ENCODE assay signal across 1 cellular context in the genomic region with DNA sequence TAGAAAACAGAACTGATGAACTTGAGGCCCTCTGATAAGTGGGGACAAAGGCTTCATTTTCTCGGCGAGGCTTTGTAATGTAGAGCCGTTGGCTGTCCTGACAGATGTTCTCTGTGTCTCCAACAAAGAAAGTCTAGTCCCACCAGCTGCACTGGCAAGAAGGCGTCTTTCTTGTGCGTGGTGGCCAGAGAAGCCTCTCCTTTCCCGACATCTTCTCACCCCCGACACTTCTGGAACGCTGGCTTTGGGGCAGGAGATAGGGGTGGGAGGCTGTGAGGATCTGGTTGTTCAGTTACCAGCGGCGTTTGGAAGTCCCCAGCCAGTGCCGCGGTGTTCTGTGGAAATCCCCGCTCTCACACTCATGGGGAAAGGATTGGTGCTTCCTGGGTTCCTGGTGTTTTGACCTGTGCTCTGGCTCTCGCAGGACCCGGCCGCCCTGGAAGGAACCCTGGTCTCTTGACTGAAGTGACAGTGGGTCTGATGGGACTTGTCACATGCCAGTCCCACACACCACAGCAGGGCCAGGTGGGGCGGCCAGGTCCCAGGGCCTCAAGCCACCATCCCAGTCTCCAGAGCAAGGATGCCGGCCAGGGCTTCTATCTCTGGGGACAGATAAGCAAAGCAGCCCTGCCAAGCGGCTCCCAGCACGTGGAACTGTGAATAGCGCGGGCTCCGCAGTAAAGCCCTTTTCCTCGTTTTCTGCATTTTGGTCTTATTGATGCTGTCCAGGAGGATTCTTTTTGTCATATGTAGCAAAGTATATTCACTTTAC.
TF ChIP-seq lines count a peak whose summit lies in the region.

No MANE protein-coding gene starts in this region.

TF ChIP-seq in GM23338, 12 proteins besides CTCF, POLR2A, EP300 and RAD21:
- TF ChIP-seq, protein P1, sequence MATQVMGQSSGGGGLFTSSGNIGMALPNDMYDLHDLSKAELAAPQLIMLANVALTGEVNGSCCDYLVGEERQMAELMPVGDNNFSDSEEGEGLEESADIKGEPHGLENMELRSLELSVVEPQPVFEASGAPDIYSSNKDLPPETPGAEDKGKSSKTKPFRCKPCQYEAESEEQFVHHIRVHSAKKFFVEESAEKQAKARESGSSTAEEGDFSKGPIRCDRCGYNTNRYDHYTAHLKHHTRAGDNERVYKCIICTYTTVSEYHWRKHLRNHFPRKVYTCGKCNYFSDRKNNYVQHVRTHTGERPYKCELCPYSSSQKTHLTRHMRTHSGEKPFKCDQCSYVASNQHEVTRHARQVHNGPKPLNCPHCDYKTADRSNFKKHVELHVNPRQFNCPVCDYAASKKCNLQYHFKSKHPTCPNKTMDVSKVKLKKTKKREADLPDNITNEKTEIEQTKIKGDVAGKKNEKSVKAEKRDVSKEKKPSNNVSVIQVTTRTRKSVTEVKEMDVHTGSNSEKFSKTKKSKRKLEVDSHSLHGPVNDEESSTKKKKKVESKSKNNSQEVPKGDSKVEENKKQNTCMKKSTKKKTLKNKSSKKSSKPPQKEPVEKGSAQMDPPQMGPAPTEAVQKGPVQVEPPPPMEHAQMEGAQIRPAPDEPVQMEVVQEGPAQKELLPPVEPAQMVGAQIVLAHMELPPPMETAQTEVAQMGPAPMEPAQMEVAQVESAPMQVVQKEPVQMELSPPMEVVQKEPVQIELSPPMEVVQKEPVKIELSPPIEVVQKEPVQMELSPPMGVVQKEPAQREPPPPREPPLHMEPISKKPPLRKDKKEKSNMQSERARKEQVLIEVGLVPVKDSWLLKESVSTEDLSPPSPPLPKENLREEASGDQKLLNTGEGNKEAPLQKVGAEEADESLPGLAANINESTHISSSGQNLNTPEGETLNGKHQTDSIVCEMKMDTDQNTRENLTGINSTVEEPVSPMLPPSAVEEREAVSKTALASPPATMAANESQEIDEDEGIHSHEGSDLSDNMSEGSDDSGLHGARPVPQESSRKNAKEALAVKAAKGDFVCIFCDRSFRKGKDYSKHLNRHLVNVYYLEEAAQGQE (IDR thresholded peaks at IDR 0.05; ENCODE audit: unreplicated experiment), result no peak
- no peak for TF ChIP-seq EZH2phosphoT487 (IDR thresholded peaks at IDR 0.05; ENCODE audit: unreplicated experiment)
- TF ChIP-seq EZH2 (IDR thresholded peaks at IDR 0.05; ENCODE audit: low read depth, unreplicated experiment), result no peak
- TF ChIP-seq, protein P2, sequence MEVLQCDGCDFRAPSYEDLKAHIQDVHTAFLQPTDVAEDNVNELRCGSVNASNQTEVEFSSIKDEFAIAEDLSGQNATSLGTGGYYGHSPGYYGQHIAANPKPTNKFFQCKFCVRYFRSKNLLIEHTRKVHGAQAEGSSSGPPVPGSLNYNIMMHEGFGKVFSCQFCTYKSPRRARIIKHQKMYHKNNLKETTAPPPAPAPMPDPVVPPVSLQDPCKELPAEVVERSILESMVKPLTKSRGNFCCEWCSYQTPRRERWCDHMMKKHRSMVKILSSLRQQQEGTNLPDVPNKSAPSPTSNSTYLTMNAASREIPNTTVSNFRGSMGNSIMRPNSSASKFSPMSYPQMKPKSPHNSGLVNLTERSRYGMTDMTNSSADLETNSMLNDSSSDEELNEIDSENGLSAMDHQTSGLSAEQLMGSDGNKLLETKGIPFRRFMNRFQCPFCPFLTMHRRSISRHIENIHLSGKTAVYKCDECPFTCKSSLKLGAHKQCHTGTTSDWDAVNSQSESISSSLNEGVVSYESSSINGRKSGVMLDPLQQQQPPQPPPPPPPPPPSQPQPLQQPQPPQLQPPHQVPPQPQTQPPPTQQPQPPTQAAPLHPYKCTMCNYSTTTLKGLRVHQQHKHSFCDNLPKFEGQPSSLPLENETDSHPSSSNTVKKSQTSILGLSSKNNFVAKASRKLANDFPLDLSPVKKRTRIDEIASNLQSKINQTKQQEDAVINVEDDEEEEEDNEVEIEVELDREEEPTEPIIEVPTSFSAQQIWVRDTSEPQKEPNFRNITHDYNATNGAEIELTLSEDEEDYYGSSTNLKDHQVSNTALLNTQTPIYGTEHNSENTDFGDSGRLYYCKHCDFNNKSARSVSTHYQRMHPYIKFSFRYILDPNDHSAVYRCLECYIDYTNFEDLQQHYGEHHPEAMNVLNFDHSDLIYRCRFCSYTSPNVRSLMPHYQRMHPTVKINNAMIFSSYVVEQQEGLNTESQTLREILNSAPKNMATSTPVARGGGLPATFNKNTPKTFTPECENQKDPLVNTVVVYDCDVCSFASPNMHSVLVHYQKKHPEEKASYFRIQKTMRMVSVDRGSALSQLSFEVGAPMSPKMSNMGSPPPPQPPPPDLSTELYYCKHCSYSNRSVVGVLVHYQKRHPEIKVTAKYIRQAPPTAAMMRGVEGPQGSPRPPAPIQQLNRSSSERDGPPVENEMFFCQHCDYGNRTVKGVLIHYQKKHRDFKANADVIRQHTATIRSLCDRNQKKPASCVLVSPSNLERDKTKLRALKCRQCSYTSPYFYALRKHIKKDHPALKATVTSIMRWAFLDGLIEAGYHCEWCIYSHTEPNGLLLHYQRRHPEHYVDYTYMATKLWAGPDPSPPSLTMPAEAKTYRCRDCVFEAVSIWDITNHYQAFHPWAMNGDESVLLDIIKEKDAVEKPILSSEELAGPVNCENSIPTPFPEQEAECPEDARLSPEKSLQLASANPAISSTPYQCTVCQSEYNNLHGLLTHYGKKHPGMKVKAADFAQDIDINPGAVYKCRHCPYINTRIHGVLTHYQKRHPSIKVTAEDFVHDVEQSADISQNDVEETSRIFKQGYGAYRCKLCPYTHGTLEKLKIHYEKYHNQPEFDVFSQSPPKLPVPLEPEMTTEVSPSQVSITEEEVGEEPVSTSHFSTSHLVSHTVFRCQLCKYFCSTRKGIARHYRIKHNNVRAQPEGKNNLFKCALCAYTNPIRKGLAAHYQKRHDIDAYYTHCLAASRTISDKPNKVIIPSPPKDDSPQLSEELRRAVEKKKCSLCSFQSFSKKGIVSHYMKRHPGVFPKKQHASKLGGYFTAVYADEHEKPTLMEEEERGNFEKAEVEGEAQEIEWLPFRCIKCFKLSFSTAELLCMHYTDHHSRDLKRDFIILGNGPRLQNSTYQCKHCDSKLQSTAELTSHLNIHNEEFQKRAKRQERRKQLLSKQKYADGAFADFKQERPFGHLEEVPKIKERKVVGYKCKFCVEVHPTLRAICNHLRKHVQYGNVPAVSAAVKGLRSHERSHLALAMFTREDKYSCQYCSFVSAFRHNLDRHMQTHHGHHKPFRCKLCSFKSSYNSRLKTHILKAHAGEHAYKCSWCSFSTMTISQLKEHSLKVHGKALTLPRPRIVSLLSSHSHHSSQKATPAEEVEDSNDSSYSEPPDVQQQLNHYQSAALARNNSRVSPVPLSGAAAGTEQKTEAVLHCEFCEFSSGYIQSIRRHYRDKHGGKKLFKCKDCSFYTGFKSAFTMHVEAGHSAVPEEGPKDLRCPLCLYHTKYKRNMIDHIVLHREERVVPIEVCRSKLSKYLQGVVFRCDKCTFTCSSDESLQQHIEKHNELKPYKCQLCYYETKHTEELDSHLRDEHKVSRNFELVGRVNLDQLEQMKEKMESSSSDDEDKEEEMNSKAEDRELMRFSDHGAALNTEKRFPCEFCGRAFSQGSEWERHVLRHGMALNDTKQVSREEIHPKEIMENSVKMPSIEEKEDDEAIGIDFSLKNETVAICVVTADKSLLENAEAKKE (CRISPR knock-in tag; IDR thresholded peaks at IDR 0.05), result no peak
- TF ChIP-seq POLR2AphosphoS5 (IDR thresholded peaks at IDR 0.05; ENCODE audit: low read depth), result no peak
- TF ChIP-seq, protein P3, sequence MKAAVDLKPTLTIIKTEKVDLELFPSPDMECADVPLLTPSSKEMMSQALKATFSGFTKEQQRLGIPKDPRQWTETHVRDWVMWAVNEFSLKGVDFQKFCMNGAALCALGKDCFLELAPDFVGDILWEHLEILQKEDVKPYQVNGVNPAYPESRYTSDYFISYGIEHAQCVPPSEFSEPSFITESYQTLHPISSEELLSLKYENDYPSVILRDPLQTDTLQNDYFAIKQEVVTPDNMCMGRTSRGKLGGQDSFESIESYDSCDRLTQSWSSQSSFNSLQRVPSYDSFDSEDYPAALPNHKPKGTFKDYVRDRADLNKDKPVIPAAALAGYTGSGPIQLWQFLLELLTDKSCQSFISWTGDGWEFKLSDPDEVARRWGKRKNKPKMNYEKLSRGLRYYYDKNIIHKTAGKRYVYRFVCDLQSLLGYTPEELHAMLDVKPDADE (IDR thresholded peaks at IDR 0.05), result no peak
- no peak for TF ChIP-seq CREB1 (CRISPR knock-in tag; IDR thresholded peaks at IDR 0.05; ENCODE audit: low read depth)
- no peak for TF ChIP-seq JUNB (IDR thresholded peaks at IDR 0.05; ENCODE audit: unreplicated experiment)
- no peak for TF ChIP-seq ZNF114 (CRISPR knock-in tag; IDR thresholded peaks at IDR 0.05)
- TF ChIP-seq ZNF331 (CRISPR knock-in tag; IDR thresholded peaks at IDR 0.05; ENCODE audit: low read depth), result no peak
- no peak for TF ChIP-seq NANOG (IDR thresholded peaks at IDR 0.05; ENCODE audit: borderline replicate concordance)
- TF ChIP-seq STAT1 (IDR thresholded peaks at IDR 0.05; ENCODE audit: unreplicated experiment), result no peak
